ENCODE assay signal across 1 cellular context in genomic region chr20:50298554-50299324, GRCh38.
TF ChIP-seq lines count a peak whose summit lies in the region.

No MANE protein-coding gene starts in this region.

TF ChIP-seq in K562, 482 proteins besides CTCF, POLR2A, EP300 and RAD21 (continued from another document and continues in another):
- TF ChIP-seq SFPQ (IDR thresholded peaks at IDR 0.05; ENCODE audit: low read depth, low read length) = no peak
- TF ChIP-seq MITF (IDR thresholded peaks at IDR 0.05) = peak; percentile 24; the same call in 1 of the 2 replicates
- peak in 1 of 2 experiments; percentile 23; a peak in 1 of 4 replicates for TF ChIP-seq ETV6 (IDR thresholded peaks at IDR 0.05; ENCODE audit: borderline replicate concordance in 1 of 2, low read depth in 2 of 2, low read length in 1 of 2)
- TF ChIP-seq ETV6 (CRISPR knock-in tag; IDR thresholded peaks at IDR 0.05; ENCODE audit: borderline replicate concordance) = no peak
- TF ChIP-seq CEBPB (tag; IDR thresholded peaks at IDR 0.05) = peak; percentile 97
- no peak for TF ChIP-seq FUS (optimal IDR thresholded peaks at IDR 0.05; ENCODE audit: low read depth, low read length)
- peak; percentile 79 for TF ChIP-seq MTA2 (IDR thresholded peaks at IDR 0.05; ENCODE audit: low read depth)
- peak; percentile 93 for TF ChIP-seq CCNT2 (IDR thresholded peaks at IDR 0.05; ENCODE audit: borderline replicate concordance, extremely low read depth, insufficient read length, low read depth, low read length)
- no peak for TF ChIP-seq ZNF551 (CRISPR knock-in tag; IDR thresholded peaks at IDR 0.05)
- no peak for TF ChIP-seq ZSCAN29 (IDR thresholded peaks at IDR 0.05)
- TF ChIP-seq NFE2 (IDR thresholded peaks at IDR 0.05; ENCODE audit: low read depth) = peak; percentile 23; the same call in 1 of the 2 replicates
- no peak for TF ChIP-seq KLF1 (tag; IDR thresholded peaks at IDR 0.05)
- TF ChIP-seq PURB (CRISPR knock-in tag; IDR thresholded peaks at IDR 0.05; ENCODE audit: low read depth) = no peak
- TF ChIP-seq JUNB (CRISPR knock-in tag; conservative IDR thresholded peaks at IDR 0.05) = no peak
- TF ChIP-seq LARP7 (IDR thresholded peaks at IDR 0.05) = no peak
- TF ChIP-seq NRF1 (conservative IDR thresholded peaks at IDR 0.05 in 1 of 2, IDR thresholded peaks at IDR 0.05 in 1 of 2) = peak; percentile 68 to 72; a peak in 3 of 4 replicates
- TF ChIP-seq ARHGAP35 (IDR thresholded peaks at IDR 0.05; ENCODE audit: partially characterized antibody) = no peak
- TF ChIP-seq HNRNPL (IDR thresholded peaks at IDR 0.05; ENCODE audit: low read depth, low read length) = no peak
- peak; percentile 85 to 92 for TF ChIP-seq TRIM24 (IDR thresholded peaks at IDR 0.05)
- no peak for TF ChIP-seq ZNF212 (CRISPR knock-in tag; IDR thresholded peaks at IDR 0.05)
- no peak for TF ChIP-seq KDM5B (IDR thresholded peaks at IDR 0.05; ENCODE audit: insufficient replicate concordance, low read depth, low read length)
- TF ChIP-seq E2F4 (CRISPR knock-in tag; IDR thresholded peaks at IDR 0.05; ENCODE audit: low read depth) = no peak
- no peak for TF ChIP-seq ZNF668 (CRISPR knock-in tag; IDR thresholded peaks at IDR 0.05)
- no peak for TF ChIP-seq NBN (IDR thresholded peaks at IDR 0.05; ENCODE audit: low read depth)
- TF ChIP-seq ZNF561 (CRISPR knock-in tag; conservative IDR thresholded peaks at IDR 0.05) = no peak
- TF ChIP-seq ZNF316 (IDR thresholded peaks at IDR 0.05) = no peak
- TF ChIP-seq IFI16 (CRISPR knock-in tag; IDR thresholded peaks at IDR 0.05) = no peak
- TF ChIP-seq RBM17 (IDR thresholded peaks at IDR 0.05; ENCODE audit: borderline replicate concordance, low read depth, low read length) = no peak
- no peak for TF ChIP-seq XRCC5 (IDR thresholded peaks at IDR 0.05; ENCODE audit: low read depth, low read length)
- peak; percentile 82 for TF ChIP-seq TFAP4 (CRISPR knock-in tag; IDR thresholded peaks at IDR 0.05; ENCODE audit: borderline replicate concordance)
- peak; percentile 63; the same call in 1 of the 2 replicates for TF ChIP-seq TARDBP (IDR thresholded peaks at IDR 0.05)
- TF ChIP-seq CBFA2T2 (conservative IDR thresholded peaks at IDR 0.05) = peak; percentile 93
- TF ChIP-seq NFXL1 (CRISPR knock-in tag; IDR thresholded peaks at IDR 0.05) = no peak
- TF ChIP-seq FOXJ3 (CRISPR knock-in tag; IDR thresholded peaks at IDR 0.05) = no peak
- TF ChIP-seq PRMT5 (CRISPR knock-in tag; IDR thresholded peaks at IDR 0.05) = no peak
- peak; percentile 77 for TF ChIP-seq TRIM28 (IDR thresholded peaks at IDR 0.05)
- TF ChIP-seq KDM1A (IDR thresholded peaks at IDR 0.05) = peak; percentile 77 to 78
- TF ChIP-seq CLOCK (CRISPR knock-in tag; IDR thresholded peaks at IDR 0.05; ENCODE audit: borderline replicate concordance) = no peak
- peak; percentile 64 for TF ChIP-seq VEZF1 (CRISPR knock-in tag; IDR thresholded peaks at IDR 0.05)
- peak; percentile 87 for TF ChIP-seq MTA3 (IDR thresholded peaks at IDR 0.05; ENCODE audit: borderline replicate concordance)
- TF ChIP-seq YBX1 (IDR thresholded peaks at IDR 0.05) = no peak
- TF ChIP-seq TSHZ1 (CRISPR knock-in tag; IDR thresholded peaks at IDR 0.05) = no peak
- no peak for TF ChIP-seq ZNF57 (CRISPR knock-in tag; IDR thresholded peaks at IDR 0.05)
- no peak for TF ChIP-seq AFF1 (IDR thresholded peaks at IDR 0.05; ENCODE audit: low read depth in 1 of 2, partially characterized antibody in 2 of 2)
- no peak for TF ChIP-seq ZFP30 (CRISPR knock-in tag; IDR thresholded peaks at IDR 0.05; ENCODE audit: borderline replicate concordance)
- no peak for TF ChIP-seq ZNF707 (CRISPR knock-in tag; conservative IDR thresholded peaks at IDR 0.05)
- TF ChIP-seq ZBTB17 (CRISPR knock-in tag; IDR thresholded peaks at IDR 0.05) = peak; percentile 67
- TF ChIP-seq RCOR1 (IDR thresholded peaks at IDR 0.05; ENCODE audit: borderline replicate concordance in 1 of 2, low read depth in 2 of 2, low read length in 2 of 2) = peak; percentile 41 to 92; a peak in 3 of 4 replicates
- no peak for TF ChIP-seq NKRF (IDR thresholded peaks at IDR 0.05; ENCODE audit: borderline replicate concordance)
- TF ChIP-seq CXXC5 (CRISPR knock-in tag; IDR thresholded peaks at IDR 0.05) = peak; percentile 72
